ENCODE assay signal across 16 cellular contexts in genomic region chr17:41367426-41368075, GRCh38. TPM values are rescaled to one million over a fixed set of nuclear protein-coding genes. Genes with fewer than 3 reads are reported as not detected.
A peak's percentile ranks its signal among the peaks of the same experiment; 100 is the strongest.
DNase-seq lines count a peak whose midpoint lies in the region; ATAC-seq and TF ChIP-seq lines count a peak whose summit lies in the region.
"Had no signal": no experiment of that assay in that cellular context is flagged by ENCODE, and none has a peak within 500 bp of the region (broad histone marks: within the 10 kb centered on the region; RNA-seq: fewer than 3 reads in every experiment).

No MANE protein-coding gene starts in this region.

- ATAC-seq in SK-N-SH treated with all-trans-retinoic acid at 6 μM for 48 hours (no peak), HG02642 (IDR thresholded peaks at IDR 0.05; ENCODE audit: poor library complexity, unreplicated experiment) (no peak)
- ATAC-seq: heart left ventricle, left ventricle myocardium superior had no signal

- 0 out of 2 replicates have a peak overlapping the region, but pooled peaks have one; percentile 21 for H3K9ac ChIP-seq in SK-N-SH
- H3K9ac ChIP-seq: neural progenitor cell had no signal

- intact Hi-C loops in vagina (cut with DNase I), result no loop called here

- CTCF ChIA-PET in SK-N-SH (lab: Yijun Ruan, JAX), result no interaction called here

- TF ChIP-seq EP300 in SK-N-SH (IDR thresholded peaks at IDR 0.05; ENCODE audit: borderline replicate concordance in 1 of 2, low read depth in 1 of 2, low read length in 1 of 2), result peak in 1 of 2 experiments; percentile 52; a peak in 1 of 4 replicates

- no peak for TF ChIP-seq RAD21 in SK-N-SH (IDR thresholded peaks at IDR 0.05; ENCODE audit: low read length)

- peaks cover 8% of the 10 kb centered on the region for H3F3A ChIP-seq in SK-N-SH (replicated peaks; ENCODE audit: insufficient read depth)

- no peaks in the 10 kb centered on the region for H3K79me2 ChIP-seq in SK-N-SH (ENCODE audit: insufficient read depth)

- peak overlapping the region; percentile 21; the same call in 1 of the 2 replicates for H3K4me2 ChIP-seq in SK-N-SH
- H3K4me2 ChIP-seq: neural progenitor cell had no signal

- peak overlapping the region in 1 of 2 experiments; percentile 36; a peak in 2 of 4 replicates for H3K27ac ChIP-seq in SK-N-SH (ENCODE audit: low read depth in 2 of 2, low read length in 1 of 2)
- peak overlapping the region; percentile 43 for H3K27ac ChIP-seq in vagina
- H3K27ac ChIP-seq: 22Rv1, heart left ventricle, neural progenitor cell, spleen, thoracic aorta had no signal

- no peak for TF ChIP-seq POLR2A in vagina (IDR thresholded peaks at IDR 0.05)

- no peak overlapping the region for H2AFZ ChIP-seq in SK-N-SH (ENCODE audit: low read depth)
- H2AFZ ChIP-seq: neural progenitor cell had no signal

- H3K36me3 ChIP-seq in SK-N-SH (replicated peaks in 1 of 2; ENCODE audit: control insufficient read depth in 1 of 2, insufficient read depth in 2 of 2, low read length in 1 of 2) (no peaks in the 10 kb centered on the region), vagina (no peaks in the 10 kb centered on the region)
- H3K36me3 ChIP-seq: heart left ventricle, neural progenitor cell, spleen, thoracic aorta had no signal

- POLR2A ChIA-PET in SK-N-SH (lab: Yijun Ruan, JAX), result no interaction called here

- H3K27me3 ChIP-seq in SK-N-SH (ENCODE audit: insufficient read depth), result no peaks in the 10 kb centered on the region
- H3K27me3 ChIP-seq in vagina, result no peaks in the 10 kb centered on the region
- H3K27me3 ChIP-seq: neural progenitor cell had no signal

- no peak for DNase-seq in SK-N-SH
- DNase-seq in amniotic epithelial cell (ENCODE audit: low read depth), result peak; percentile 68
- peak; percentile 86 for DNase-seq in hepatic stellate cell (ENCODE audit: low spot score)
- DNase-seq in vagina (ENCODE audit: extremely low spot score in 2 of 2), result no peak
- no peak for DNase-seq in DMS79 (lab: John Stamatoyannopoulos, UW)
- DNase-seq in C1 segment of cervical spinal cord (lab: John Stamatoyannopoulos, UW), result no peak
- DNase-seq: activated CD4-positive, CD25-positive, alpha-beta regulatory T cell treated with anti-CD3 and anti-CD28 coated beads, Interleukin-2, amount 50 U/mL, for 72 hours; DMS 273 treated with DMSO at 0.1 percent for 48 hours; heart left ventricle; left ventricle myocardium superior; spleen had no signal

- H3K4me3 ChIP-seq in SK-N-SH (ENCODE audit: low read depth in 2 of 2, low read length in 1 of 2), result no peak overlapping the region
- H3K4me3 ChIP-seq in vagina, result no peak overlapping the region
- H3K4me3 ChIP-seq: heart left ventricle, neural progenitor cell, spleen, thoracic aorta had no signal

- H4K20me1 ChIP-seq in SK-N-SH (ENCODE audit: insufficient read depth), result no peaks in the 10 kb centered on the region

- TF ChIP-seq CTCF in SK-N-SH (IDR thresholded peaks at IDR 0.05) (no peak), vagina (IDR thresholded peaks at IDR 0.05) (no peak)

- no peaks in the 10 kb centered on the region for H3K9me3 ChIP-seq in SK-N-SH
- H3K9me3 ChIP-seq in vagina, result no peaks in the 10 kb centered on the region
- H3K9me3 ChIP-seq: heart left ventricle, spleen, thoracic aorta had no signal

- H3K9me2 ChIP-seq in SK-N-SH, result no peaks in the 10 kb centered on the region

- whole genome bisulfite sequencing in SK-N-SH (ENCODE audit: low lambda C conversion rate), result 71% methylated on average over 10 of the region's 10 CpGs

- H3K4me1 ChIP-seq in SK-N-SH (ENCODE audit: control insufficient read depth in 1 of 2, insufficient read depth in 2 of 2, low read depth in 1 of 2, low read length in 1 of 2), result peaks cover 0 to 15% of the 10 kb centered on the region in 2 experiments; a peak in 1 of 4 replicates
- H3K4me1 ChIP-seq in vagina, result peaks cover 14% of the 10 kb centered on the region
- H3K4me1 ChIP-seq: heart left ventricle, neural progenitor cell, spleen had no signal

TF ChIP-seq in SK-N-SH, 30 proteins besides CTCF, POLR2A, EP300 and RAD21 (continues in another document):
- TF ChIP-seq MXI1 (IDR thresholded peaks at IDR 0.05; ENCODE audit: low read depth, low read length) (no peak), POLR2AphosphoS5 (IDR thresholded peaks at IDR 0.05; ENCODE audit: low read depth, low read length) (no peak), ELF1 (IDR thresholded peaks at IDR 0.05) (no peak), FOXM1 (IDR thresholded peaks at IDR 0.05; ENCODE audit: low read depth) (no peak), FOSL2 (IDR thresholded peaks at IDR 0.05; ENCODE audit: borderline replicate concordance, low read depth) (peak; percentile 51), RXRA (IDR thresholded peaks at IDR 0.05; ENCODE audit: borderline replicate concordance, low read depth) (no peak), NFIC (IDR thresholded peaks at IDR 0.05; ENCODE audit: borderline replicate concordance) (0 out of 2 replicates have a peak, but pooled peaks have one; percentile 5), TCF12 (IDR thresholded peaks at IDR 0.05) (peak; percentile 50; the same call in 1 of the 2 replicates)
- TF ChIP-seq, protein P1, sequence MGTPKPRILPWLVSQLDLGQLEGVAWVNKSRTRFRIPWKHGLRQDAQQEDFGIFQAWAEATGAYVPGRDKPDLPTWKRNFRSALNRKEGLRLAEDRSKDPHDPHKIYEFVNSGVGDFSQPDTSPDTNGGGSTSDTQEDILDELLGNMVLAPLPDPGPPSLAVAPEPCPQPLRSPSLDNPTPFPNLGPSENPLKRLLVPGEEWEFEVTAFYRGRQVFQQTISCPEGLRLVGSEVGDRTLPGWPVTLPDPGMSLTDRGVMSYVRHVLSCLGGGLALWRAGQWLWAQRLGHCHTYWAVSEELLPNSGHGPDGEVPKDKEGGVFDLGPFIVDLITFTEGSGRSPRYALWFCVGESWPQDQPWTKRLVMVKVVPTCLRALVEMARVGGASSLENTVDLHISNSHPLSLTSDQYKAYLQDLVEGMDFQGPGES (IDR thresholded peaks at IDR 0.05; ENCODE audit: low read depth, low read length), result no peak

TF ChIP-seq in SK-N-SH treated with all-trans-retinoic acid at 6 μM for 48 hours, 23 proteins besides CTCF, POLR2A, EP300 and RAD21 (continues in another document):
- TF ChIP-seq BACH2 (CRISPR knock-in tag; IDR thresholded peaks at IDR 0.05; ENCODE audit: borderline replicate concordance) (no peak), CSDC2 (CRISPR knock-in tag; IDR thresholded peaks at IDR 0.05) (no peak), PATZ1 (CRISPR knock-in tag; IDR thresholded peaks at IDR 0.05; ENCODE audit: borderline replicate concordance) (no peak), TCF4 (CRISPR knock-in tag; IDR thresholded peaks at IDR 0.05; ENCODE audit: borderline replicate concordance) (no peak)
- TF ChIP-seq, protein P2, sequence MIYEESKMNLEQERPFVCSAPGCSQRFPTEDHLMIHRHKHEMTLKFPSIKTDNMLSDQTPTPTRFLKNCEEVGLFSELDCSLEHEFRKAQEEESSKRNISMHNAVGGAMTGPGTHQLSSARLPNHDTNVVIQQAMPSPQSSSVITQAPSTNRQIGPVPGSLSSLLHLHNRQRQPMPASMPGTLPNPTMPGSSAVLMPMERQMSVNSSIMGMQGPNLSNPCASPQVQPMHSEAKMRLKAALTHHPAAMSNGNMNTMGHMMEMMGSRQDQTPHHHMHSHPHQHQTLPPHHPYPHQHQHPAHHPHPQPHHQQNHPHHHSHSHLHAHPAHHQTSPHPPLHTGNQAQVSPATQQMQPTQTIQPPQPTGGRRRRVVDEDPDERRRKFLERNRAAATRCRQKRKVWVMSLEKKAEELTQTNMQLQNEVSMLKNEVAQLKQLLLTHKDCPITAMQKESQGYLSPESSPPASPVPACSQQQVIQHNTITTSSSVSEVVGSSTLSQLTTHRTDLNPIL (CRISPR knock-in tag; IDR thresholded peaks at IDR 0.05; ENCODE audit: low read depth), result no peak

RNA-seq across cellular contexts. Expression of gene KRT33B, which starts 2.1 kb away (rescaled TPM):
- 0.08 TPM in 1 of 2 replicates, not detected in the other for polyA plus RNA-seq in SK-N-SH (2012; rRNA removed)
- 0.01 TPM in 1 of 2 replicates, not detected in the other for polyA plus RNA-seq in SK-N-SH (2012; cell fraction: cytosol; rRNA removed)
- polyA plus RNA-seq in SK-N-SH (2012; cell fraction: nucleus; rRNA removed), result 0.02 TPM in 1 of 2 replicates, not detected in the other
- not detected for total RNA-seq in vagina
- total RNA-seq: heart left ventricle, left ventricle myocardium superior, spleen, thoracic aorta had no signal
- polyA plus RNA-seq: heart left ventricle, spleen had no signal

RNA-seq across cellular contexts. Expression of gene KRT34, which starts 14.6 kb away (rescaled TPM):
- 0.05 and 0.08 TPM in 2 replicates for polyA plus RNA-seq in SK-N-SH (2012; rRNA removed)
- 0.03 and 0.05 TPM in 2 replicates for polyA plus RNA-seq in SK-N-SH (2012; cell fraction: cytosol; rRNA removed)
- 0.06 and 0.09 TPM in 2 replicates for polyA plus RNA-seq in SK-N-SH (2012; cell fraction: nucleus; rRNA removed)
- 0.74 TPM for total RNA-seq in vagina
- total RNA-seq: heart left ventricle, left ventricle myocardium superior, spleen, thoracic aorta had no signal
- polyA plus RNA-seq: heart left ventricle, spleen had no signal

RNA-seq across cellular contexts. Expression of gene KRT33A, which starts 16.9 kb away (rescaled TPM):
- not detected in 2 replicates for polyA plus RNA-seq in SK-N-SH (2012; rRNA removed)
- polyA plus RNA-seq in SK-N-SH (2012; cell fraction: cytosol; rRNA removed), result not detected in 2 replicates
- polyA plus RNA-seq in SK-N-SH (2012; cell fraction: nucleus; rRNA removed), result not detected in 2 replicates
- 1.5 TPM for total RNA-seq in vagina
- total RNA-seq: heart left ventricle, left ventricle myocardium superior, spleen, thoracic aorta had no signal
- polyA plus RNA-seq: heart left ventricle, spleen had no signal

RNA-seq across cellular contexts. Expression of gene KRT31, which starts 29.9 kb away (rescaled TPM):
- 0.03 TPM in 1 of 2 replicates, not detected in the other for polyA plus RNA-seq in SK-N-SH (2012; rRNA removed)
- not detected in 2 replicates for polyA plus RNA-seq in SK-N-SH (2012; cell fraction: cytosol; rRNA removed)
- 0.04 TPM in 1 of 2 replicates, not detected in the other for polyA plus RNA-seq in SK-N-SH (2012; cell fraction: nucleus; rRNA removed)
- not detected for total RNA-seq in vagina
- total RNA-seq: heart left ventricle, left ventricle myocardium superior, spleen, thoracic aorta had no signal
- polyA plus RNA-seq: heart left ventricle, spleen had no signal

RNA-seq across cellular contexts. Expression of gene KRTAP17-1, which starts 52.0 kb away (rescaled TPM):
- not detected in 2 replicates for polyA plus RNA-seq in SK-N-SH (2012; rRNA removed)
- polyA plus RNA-seq in SK-N-SH (2012; cell fraction: cytosol; rRNA removed), result not detected in 2 replicates
- not detected in 2 replicates for polyA plus RNA-seq in SK-N-SH (2012; cell fraction: nucleus; rRNA removed)
- not detected for total RNA-seq in vagina
- total RNA-seq: heart left ventricle, left ventricle myocardium superior, spleen, thoracic aorta had no signal
- polyA plus RNA-seq: heart left ventricle, spleen had no signal

Comparison
In these comparisons a context has a peak if more than half of its experiments do, and no peak if none do; other contexts are left out.
1. DNase-seq: peak in amniotic epithelial cell (single experiment) and hepatic stellate cell (single experiment); none in SK-N-SH (single experiment), vagina (0 of 2), DMS79 (single experiment) and C1 segment of cervical spinal cord (0 of 14).